ENCODE assay signal across 24 cellular contexts in genomic region chr12:45633733-45634132, GRCh38.
A peak's percentile ranks its signal among the peaks of the same experiment; 100 is the strongest.
DNase-seq lines count a peak whose midpoint lies in the region; ATAC-seq, FAIRE-seq and TF ChIP-seq lines count a peak whose summit lies in the region.
"Had no signal": no experiment of that assay in that cellular context is flagged by ENCODE, and none has a peak within 500 bp of the region (broad histone marks: within the 10 kb centered on the region; RNA-seq: fewer than 3 reads in every experiment).

No MANE protein-coding gene starts in this region.

- H3K9me2 ChIP-seq in GM23338 (ENCODE audit: insufficient read depth): no peaks in the 10 kb centered on the region

- intact Hi-C loops in GM12878 (cut with micrococcal nuclease; ENCODE audit: unreplicated experiment): no loop called here
- intact Hi-C loops in right lobe of liver (cut with DNase I): no loop called here

- H3K79me2 ChIP-seq in GM23338 (replicated peaks; ENCODE audit: insufficient read depth) (no peaks in the 10 kb centered on the region), GM12878 (ENCODE audit: control insufficient read depth, insufficient read depth, low read length) (no peaks in the 10 kb centered on the region)

- POLR2A ChIA-PET in GM12878 (lab: Charles Lee) (no interaction called here), HEK293T (lab: Yijun Ruan, JAX) (no interaction called here)

- H3K27ac ChIP-seq in GM23338 (ENCODE audit: low read depth) (no peak overlapping the region), GM12878 (ENCODE audit: control insufficient read depth, insufficient read depth) (no peak overlapping the region), right lobe of liver (no peak overlapping the region)
- H3K27ac ChIP-seq: HL-60 had no signal

- DNase-seq in GM23338 (ENCODE audit: low spot score) (no peak), GM12878 (ENCODE audit: low read depth, low spot score) (no peak), right lobe of liver (no peak), HEK293T (ENCODE audit: extremely low spot score) (no peak)
- DNase-seq: ACHN; BE2C; C1 segment of cervical spinal cord; CD4-positive, CD25-positive, alpha-beta regulatory T cell; CD8-positive, alpha-beta memory T cell; COR-L47; DMS 273 treated with DMSO at 0.1 percent for 48 hours; DMS53; DND-41; EL; HCEC 1CT; HFFc6; IMR-90 had no signal

- no peak overlapping the region for H3K4me3 Mint-ChIP-seq in GM23338
- H3K4me3 Mint-ChIP-seq: CD4-positive, CD25-positive, alpha-beta regulatory T cell; CD8-positive, alpha-beta memory T cell; HFFc6 had no signal

- ATAC-seq in GM23338 (no peak), GM12878 (no peak), right lobe of liver (peak; percentile 45 to 62 (median 53)), GM18909 (IDR thresholded peaks at IDR 0.05; ENCODE audit: poor library complexity, unreplicated experiment) (no peak), GM19328 (IDR thresholded peaks at IDR 0.05; ENCODE audit: unreplicated experiment) (no peak)
- ATAC-seq: K562 had no signal

- no peaks in the 10 kb centered on the region for H3K36me3 Mint-ChIP-seq in GM23338 (ENCODE audit: low read depth)
- H3K36me3 Mint-ChIP-seq: CD4-positive, CD25-positive, alpha-beta regulatory T cell; CD8-positive, alpha-beta memory T cell had no signal

- TF ChIP-seq RAD21 in GM12878 (IDR thresholded peaks at IDR 0.05; ENCODE audit: insufficient read depth, low read depth, low read length): no peak

- no TSS peak for BruUV-seq in GM12878 (replicated peaks; lab: Mats Ljungman, UMichigan)

- H3K9ac ChIP-seq in GM12878 (ENCODE audit: control insufficient read depth, insufficient read depth, low read length): no peak overlapping the region

- H3K4me3 ChIP-seq in GM23338: no peak overlapping the region
- H3K4me3 ChIP-seq in GM12878: no peak overlapping the region
- no peak overlapping the region for H3K4me3 ChIP-seq in right lobe of liver
- H3K4me3 ChIP-seq: K562 had no signal

- H3K9me3 Mint-ChIP-seq in GM23338: no peaks in the 10 kb centered on the region
- H3K9me3 Mint-ChIP-seq: CD8-positive, alpha-beta memory T cell; HFFc6 had no signal

- no peaks in the 10 kb centered on the region for H3F3A ChIP-seq in GM23338 (replicated peaks; ENCODE audit: low read depth)

- TF ChIP-seq POLR2A in GM12878 (IDR thresholded peaks at IDR 0.05; ENCODE audit: low read depth, low read length) (no peak), right lobe of liver (IDR thresholded peaks at IDR 0.05) (no peak)

- H3K4me1 ChIP-seq in GM23338 (ENCODE audit: insufficient read depth) (peaks cover 4% of the 10 kb centered on the region; the same call in 1 of the 2 replicates), GM12878 (ENCODE audit: control insufficient read depth, insufficient read depth, low read length) (peaks cover 14% of the 10 kb centered on the region), right lobe of liver (peaks cover 0 to 6% (median 0%) of the 10 kb centered on the region in 4 donors)
- H3K4me1 ChIP-seq: BE2C had no signal

- in situ Hi-C loops in GM12878 (cut with MboI): no loop called here

- peaks cover 3% of the 10 kb centered on the region for H3K27me3 Mint-ChIP-seq in GM23338 (ENCODE audit: insufficient read depth, low read depth, poor library complexity)

- RAD21 ChIA-PET in GM12878 (lab: Charles Lee; ENCODE audit: unreplicated experiment): no interaction called here

- SMC1A ChIA-PET in GM12878 (lab: Charles Lee; ENCODE audit: uncharacterized antibody, unreplicated experiment): interaction anchor here (0.8 kb wide), 1 partner anchor 28 kb away, joined by 3 read pairs; no protein-coding TSS in a partner anchor

- 100% methylated on average over 1 of the region's 1 CpG for WGBS in GM12878 (ENCODE audit: insufficient coverage, insufficient replicate concordance, low lambda C conversion rate, missing lambda C conversion rate)
- 43% methylated on average over 1 of the region's 1 CpG for WGBS in right lobe of liver (ENCODE audit: insufficient coverage, low coverage, low lambda C conversion rate, missing lambda C conversion rate)

- no peaks in the 10 kb centered on the region for H3K36me3 ChIP-seq in GM23338 (ENCODE audit: insufficient read depth)
- no peaks in the 10 kb centered on the region for H3K36me3 ChIP-seq in GM12878 (ENCODE audit: control insufficient read depth in 2 of 2, insufficient read depth in 2 of 2, low read length in 1 of 2)
- H3K36me3 ChIP-seq in right lobe of liver: no peaks in the 10 kb centered on the region
- H3K36me3 ChIP-seq: BE2C had no signal

- peak; percentile 23 for FAIRE-seq in GM12878 (lab: Jason Lieb, UNC)
- FAIRE-seq: A204.1, GM12891, H54, K562 had no signal

- H2AFZ ChIP-seq in GM23338 (0 out of 2 replicates have a peak overlapping the region, but pooled peaks have one; percentile 19), GM12878 (ENCODE audit: control insufficient read depth, low read depth, low read length) (no peak overlapping the region)

- TF ChIP-seq EP300 in GM12878 (IDR thresholded peaks at IDR 0.05; ENCODE audit: borderline replicate concordance in 1 of 2, control insufficient read depth in 1 of 2, low read depth in 2 of 2, low read length in 2 of 2): no peak

- H3K27me3 ChIP-seq in GM23338 (ENCODE audit: insufficient read depth): no peaks in the 10 kb centered on the region
- H3K27me3 ChIP-seq in GM12878 (replicated peaks in 1 of 2; ENCODE audit: control insufficient read depth in 2 of 2, insufficient read depth in 2 of 2, low read length in 1 of 2): no peaks in the 10 kb centered on the region
- H3K27me3 ChIP-seq in right lobe of liver: no peaks in the 10 kb centered on the region

- no peaks in the 10 kb centered on the region for H3K9me3 ChIP-seq in GM12878 (replicated peaks; ENCODE audit: control insufficient read depth, insufficient read depth, low read length)
- H3K9me3 ChIP-seq in right lobe of liver: no peaks in the 10 kb centered on the region
- H3K9me3 ChIP-seq: BE2C had no signal

- H3K4me2 ChIP-seq in GM23338 (no peak overlapping the region), GM12878 (ENCODE audit: control insufficient read depth, insufficient read depth) (no peak overlapping the region)

- H3K27ac Mint-ChIP-seq in GM23338: no peak overlapping the region
- H3K27ac Mint-ChIP-seq: CD4-positive, CD25-positive, alpha-beta regulatory T cell; CD8-positive, alpha-beta memory T cell; HFFc6 had no signal

- H4K20me1 ChIP-seq in GM23338 (replicated peaks; ENCODE audit: insufficient read depth) (no peaks in the 10 kb centered on the region), GM12878 (ENCODE audit: control insufficient read depth, insufficient read depth) (no peaks in the 10 kb centered on the region)

- CTCF ChIA-PET in GM12878 (lab: Yijun Ruan, JAX): no interaction called here
- CTCF ChIA-PET in HEK293T (lab: Yijun Ruan, JAX): no interaction called here

- TF ChIP-seq CTCF in GM23338 (conservative IDR thresholded peaks at IDR 0.05; ENCODE audit: low read depth in 2 of 2) (no peak), GM12878 (IDR thresholded peaks at IDR 0.05 in 2 of 3, conservative IDR thresholded peaks at IDR 0.05 in 1 of 3; ENCODE audit: control insufficient read depth in 2 of 3, extremely low read depth in 1 of 3, insufficient read depth in 1 of 3, low read depth in 3 of 3, low read length in 3 of 3) (no peak), right lobe of liver (IDR thresholded peaks at IDR 0.05) (no peak)

- peaks cover 22% of the 10 kb centered on the region for H3K4me1 Mint-ChIP-seq in GM23338

TF ChIP-seq in GM23338, 12 proteins besides CTCF, POLR2A, EP300 and RAD21 (continues in another document):
- TF ChIP-seq STAT1 (IDR thresholded peaks at IDR 0.05; ENCODE audit: unreplicated experiment) (no peak), EZH2 (IDR thresholded peaks at IDR 0.05; ENCODE audit: low read depth, unreplicated experiment) (no peak)

TF ChIP-seq in GM12878, 131 proteins besides CTCF, POLR2A, EP300 and RAD21 (continues in another document):
- no peak for TF ChIP-seq POLR2AphosphoS5 (IDR thresholded peaks at IDR 0.05; ENCODE audit: low read length)
- no peak for TF ChIP-seq SPI1 (IDR thresholded peaks at IDR 0.05; ENCODE audit: borderline replicate concordance, insufficient read depth, low read depth, low read length)
- no peak for TF ChIP-seq SIX5 (IDR thresholded peaks at IDR 0.05; ENCODE audit: low read depth, low read length, severe bottlenecking)

TF ChIP-seq in HEK293T, 16 proteins besides CTCF, POLR2A, EP300 and RAD21:
- TF ChIP-seq SP1 (IDR thresholded peaks at IDR 0.05): no peak
- no peak for TF ChIP-seq PKNOX1 (IDR thresholded peaks at IDR 0.05)
- no peak for TF ChIP-seq HDGF (IDR thresholded peaks at IDR 0.05; ENCODE audit: borderline replicate concordance)
- TF ChIP-seq FOXK2 (IDR thresholded peaks at IDR 0.05): no peak
- TF ChIP-seq SUZ12 (IDR thresholded peaks at IDR 0.05): no peak
- no peak for TF ChIP-seq ZNF384 (IDR thresholded peaks at IDR 0.05)
- TF ChIP-seq TARDBP (IDR thresholded peaks at IDR 0.05): no peak
- no peak for TF ChIP-seq FOXM1 (IDR thresholded peaks at IDR 0.05; ENCODE audit: borderline replicate concordance)
- no peak for TF ChIP-seq ELF4 (IDR thresholded peaks at IDR 0.05)
- TF ChIP-seq FOXA1 (IDR thresholded peaks at IDR 0.05): no peak
- TF ChIP-seq ARNT (IDR thresholded peaks at IDR 0.05): no peak
- no peak for TF ChIP-seq BHLHE40 (IDR thresholded peaks at IDR 0.05; ENCODE audit: borderline replicate concordance)
- TF ChIP-seq L3MBTL2 (conservative IDR thresholded peaks at IDR 0.05): no peak
- TF ChIP-seq LEF1 (IDR thresholded peaks at IDR 0.05; ENCODE audit: borderline replicate concordance): no peak
- TF ChIP-seq NFRKB (IDR thresholded peaks at IDR 0.05): no peak
- TF ChIP-seq CTBP1 (IDR thresholded peaks at IDR 0.05; ENCODE audit: borderline replicate concordance): no peak

Comparison
In these comparisons a context has a peak if more than half of its experiments do, and no peak if none do; other contexts are left out.
1. ATAC-seq: peak in right lobe of liver (4 of 4); none in GM23338 (single experiment), GM12878 (single experiment), GM18909 (single experiment) and GM19328 (single experiment).